Comparison of ENCODE assay signal across 1 cellular context in the genomic region with DNA sequence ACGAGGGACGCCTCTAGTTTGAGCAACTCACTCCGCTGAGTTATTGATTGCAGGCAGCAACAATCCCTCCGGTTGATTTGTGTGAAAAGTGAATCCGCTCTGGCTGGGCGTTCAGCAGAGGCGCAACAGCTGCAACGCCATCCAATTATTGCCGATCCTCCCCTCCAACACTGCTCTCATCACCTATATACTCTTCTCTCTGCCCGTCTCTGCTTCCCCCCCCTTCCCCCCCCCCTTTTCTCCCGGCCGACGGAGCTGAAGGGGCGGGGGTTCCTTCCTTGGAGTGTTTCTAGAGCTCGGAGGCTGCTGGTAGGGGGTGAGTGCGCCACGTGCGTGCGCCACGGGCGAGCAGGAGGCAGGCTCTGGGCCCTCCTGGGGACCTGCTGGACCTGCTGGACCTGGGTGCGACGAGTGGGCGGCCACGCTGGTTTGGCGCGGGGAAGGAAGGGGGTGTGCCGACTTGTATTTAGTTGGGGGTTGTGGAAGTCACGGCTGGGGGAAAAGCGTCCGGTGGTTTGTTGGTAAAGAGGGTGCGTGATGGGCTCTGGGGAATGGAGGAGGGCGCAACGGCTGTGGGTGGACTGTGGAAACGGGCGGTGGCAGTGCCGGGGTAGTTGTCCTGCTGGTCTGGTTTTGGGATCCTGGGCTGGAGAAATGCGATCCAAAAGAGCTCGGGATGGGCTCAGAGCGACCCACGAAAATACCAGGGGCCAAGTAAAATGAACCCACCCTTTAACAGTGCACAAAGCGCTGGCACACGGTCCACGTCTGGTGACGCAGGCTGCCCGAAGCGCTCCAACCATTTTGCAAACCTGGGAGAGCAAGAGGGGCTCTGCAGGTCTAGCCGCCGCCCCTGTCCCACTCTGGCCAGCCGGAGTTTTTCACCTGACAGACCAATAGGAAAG.
TF ChIP-seq lines count a peak whose summit lies in the region.

No MANE protein-coding gene starts in this region.

TF ChIP-seq in GM12878, 131 proteins besides CTCF, POLR2A, EP300 and RAD21 (continued from another document and continues in another):
- TF ChIP-seq, protein P1, sequence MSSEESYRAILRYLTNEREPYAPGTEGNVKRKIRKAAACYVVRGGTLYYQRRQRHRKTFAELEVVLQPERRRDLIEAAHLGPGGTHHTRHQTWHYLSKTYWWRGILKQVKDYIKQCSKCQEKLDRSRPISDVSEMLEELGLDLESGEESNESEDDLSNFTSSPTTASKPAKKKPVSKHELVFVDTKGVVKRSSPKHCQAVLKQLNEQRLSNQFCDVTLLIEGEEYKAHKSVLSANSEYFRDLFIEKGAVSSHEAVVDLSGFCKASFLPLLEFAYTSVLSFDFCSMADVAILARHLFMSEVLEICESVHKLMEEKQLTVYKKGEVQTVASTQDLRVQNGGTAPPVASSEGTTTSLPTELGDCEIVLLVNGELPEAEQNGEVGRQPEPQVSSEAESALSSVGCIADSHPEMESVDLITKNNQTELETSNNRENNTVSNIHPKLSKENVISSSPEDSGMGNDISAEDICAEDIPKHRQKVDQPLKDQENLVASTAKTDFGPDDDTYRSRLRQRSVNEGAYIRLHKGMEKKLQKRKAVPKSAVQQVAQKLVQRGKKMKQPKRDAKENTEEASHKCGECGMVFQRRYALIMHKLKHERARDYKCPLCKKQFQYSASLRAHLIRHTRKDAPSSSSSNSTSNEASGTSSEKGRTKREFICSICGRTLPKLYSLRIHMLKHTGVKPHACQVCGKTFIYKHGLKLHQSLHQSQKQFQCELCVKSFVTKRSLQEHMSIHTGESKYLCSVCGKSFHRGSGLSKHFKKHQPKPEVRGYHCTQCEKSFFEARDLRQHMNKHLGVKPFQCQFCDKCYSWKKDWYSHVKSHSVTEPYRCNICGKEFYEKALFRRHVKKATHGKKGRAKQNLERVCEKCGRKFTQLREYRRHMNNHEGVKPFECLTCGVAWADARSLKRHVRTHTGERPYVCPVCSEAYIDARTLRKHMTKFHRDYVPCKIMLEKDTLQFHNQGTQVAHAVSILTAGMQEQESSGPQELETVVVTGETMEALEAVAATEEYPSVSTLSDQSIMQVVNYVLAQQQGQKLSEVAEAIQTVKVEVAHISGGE (CRISPR knock-in tag; IDR thresholded peaks at IDR 0.05), result no peak
- no peak for TF ChIP-seq PAX8 (IDR thresholded peaks at IDR 0.05)
- TF ChIP-seq BACH1 (IDR thresholded peaks at IDR 0.05; ENCODE audit: borderline replicate concordance), result no peak
- TF ChIP-seq SIX5 (IDR thresholded peaks at IDR 0.05; ENCODE audit: low read depth, low read length, severe bottlenecking), result no peak
- TF ChIP-seq IKZF1 (conservative IDR thresholded peaks at IDR 0.05), result peak; percentile 73
- no peak for TF ChIP-seq GATAD2B (conservative IDR thresholded peaks at IDR 0.05; ENCODE audit: low read depth)
- no peak for TF ChIP-seq SMAD1 (IDR thresholded peaks at IDR 0.05; ENCODE audit: low read depth, partially characterized antibody)
- TF ChIP-seq MEF2B (IDR thresholded peaks at IDR 0.05; ENCODE audit: partially characterized antibody, poor library complexity, severe bottlenecking), result peak; percentile 19
- TF ChIP-seq HCFC1 (IDR thresholded peaks at IDR 0.05; ENCODE audit: low read length), result no peak
- TF ChIP-seq RFX5 (IDR thresholded peaks at IDR 0.05; ENCODE audit: low read depth, low read length), result no peak
- TF ChIP-seq, protein P2, sequence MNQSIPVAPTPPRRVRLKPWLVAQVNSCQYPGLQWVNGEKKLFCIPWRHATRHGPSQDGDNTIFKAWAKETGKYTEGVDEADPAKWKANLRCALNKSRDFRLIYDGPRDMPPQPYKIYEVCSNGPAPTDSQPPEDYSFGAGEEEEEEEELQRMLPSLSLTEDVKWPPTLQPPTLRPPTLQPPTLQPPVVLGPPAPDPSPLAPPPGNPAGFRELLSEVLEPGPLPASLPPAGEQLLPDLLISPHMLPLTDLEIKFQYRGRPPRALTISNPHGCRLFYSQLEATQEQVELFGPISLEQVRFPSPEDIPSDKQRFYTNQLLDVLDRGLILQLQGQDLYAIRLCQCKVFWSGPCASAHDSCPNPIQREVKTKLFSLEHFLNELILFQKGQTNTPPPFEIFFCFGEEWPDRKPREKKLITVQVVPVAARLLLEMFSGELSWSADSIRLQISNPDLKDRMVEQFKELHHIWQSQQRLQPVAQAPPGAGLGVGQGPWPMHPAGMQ (IDR thresholded peaks at IDR 0.05; ENCODE audit: borderline replicate concordance), result no peak
- no peak for TF ChIP-seq MTA3 (IDR thresholded peaks at IDR 0.05; ENCODE audit: borderline replicate concordance, low read length)
- TF ChIP-seq PML (IDR thresholded peaks at IDR 0.05; ENCODE audit: low read length), result peak; percentile 76; the same call in 1 of the 2 replicates
- TF ChIP-seq IRF4 (IDR thresholded peaks at IDR 0.05; ENCODE audit: low read depth, low read length), result no peak
- TF ChIP-seq SMARCA5 (IDR thresholded peaks at IDR 0.05), result no peak
- no peak for TF ChIP-seq STAT3 (IDR thresholded peaks at IDR 0.05; ENCODE audit: low read depth, low read length)
- TF ChIP-seq CBX3 (IDR thresholded peaks at IDR 0.05; ENCODE audit: borderline replicate concordance, low read depth), result no peak
- peak; percentile 69; the same call in 1 of the 2 replicates for TF ChIP-seq NBN (IDR thresholded peaks at IDR 0.05)
- TF ChIP-seq, protein P3, sequence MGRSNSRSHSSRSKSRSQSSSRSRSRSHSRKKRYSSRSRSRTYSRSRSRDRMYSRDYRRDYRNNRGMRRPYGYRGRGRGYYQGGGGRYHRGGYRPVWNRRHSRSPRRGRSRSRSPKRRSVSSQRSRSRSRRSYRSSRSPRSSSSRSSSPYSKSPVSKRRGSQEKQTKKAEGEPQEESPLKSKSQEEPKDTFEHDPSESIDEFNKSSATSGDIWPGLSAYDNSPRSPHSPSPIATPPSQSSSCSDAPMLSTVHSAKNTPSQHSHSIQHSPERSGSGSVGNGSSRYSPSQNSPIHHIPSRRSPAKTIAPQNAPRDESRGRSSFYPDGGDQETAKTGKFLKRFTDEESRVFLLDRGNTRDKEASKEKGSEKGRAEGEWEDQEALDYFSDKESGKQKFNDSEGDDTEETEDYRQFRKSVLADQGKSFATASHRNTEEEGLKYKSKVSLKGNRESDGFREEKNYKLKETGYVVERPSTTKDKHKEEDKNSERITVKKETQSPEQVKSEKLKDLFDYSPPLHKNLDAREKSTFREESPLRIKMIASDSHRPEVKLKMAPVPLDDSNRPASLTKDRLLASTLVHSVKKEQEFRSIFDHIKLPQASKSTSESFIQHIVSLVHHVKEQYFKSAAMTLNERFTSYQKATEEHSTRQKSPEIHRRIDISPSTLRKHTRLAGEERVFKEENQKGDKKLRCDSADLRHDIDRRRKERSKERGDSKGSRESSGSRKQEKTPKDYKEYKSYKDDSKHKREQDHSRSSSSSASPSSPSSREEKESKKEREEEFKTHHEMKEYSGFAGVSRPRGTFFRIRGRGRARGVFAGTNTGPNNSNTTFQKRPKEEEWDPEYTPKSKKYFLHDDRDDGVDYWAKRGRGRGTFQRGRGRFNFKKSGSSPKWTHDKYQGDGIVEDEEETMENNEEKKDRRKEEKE (IDR thresholded peaks at IDR 0.05), result no peak
- TF ChIP-seq JUND (IDR thresholded peaks at IDR 0.05; ENCODE audit: low read depth, low read length), result no peak
- no peak for TF ChIP-seq ZNF622 (IDR thresholded peaks at IDR 0.05)
- no peak for TF ChIP-seq POLR2AphosphoS2 (IDR thresholded peaks at IDR 0.05; ENCODE audit: low read depth, low read length)
- TF ChIP-seq TCF3 (IDR thresholded peaks at IDR 0.05; ENCODE audit: borderline replicate concordance, insufficient read depth, low read depth, low read length), result 0 out of 2 replicates have a peak, but pooled peaks have one; percentile 28
- no peak; the same call in 2 of the 3 replicates for TF ChIP-seq POU2F2 (IDR thresholded peaks at IDR 0.05; ENCODE audit: borderline replicate concordance, low read depth, low read length)
- TF ChIP-seq, protein P4, sequence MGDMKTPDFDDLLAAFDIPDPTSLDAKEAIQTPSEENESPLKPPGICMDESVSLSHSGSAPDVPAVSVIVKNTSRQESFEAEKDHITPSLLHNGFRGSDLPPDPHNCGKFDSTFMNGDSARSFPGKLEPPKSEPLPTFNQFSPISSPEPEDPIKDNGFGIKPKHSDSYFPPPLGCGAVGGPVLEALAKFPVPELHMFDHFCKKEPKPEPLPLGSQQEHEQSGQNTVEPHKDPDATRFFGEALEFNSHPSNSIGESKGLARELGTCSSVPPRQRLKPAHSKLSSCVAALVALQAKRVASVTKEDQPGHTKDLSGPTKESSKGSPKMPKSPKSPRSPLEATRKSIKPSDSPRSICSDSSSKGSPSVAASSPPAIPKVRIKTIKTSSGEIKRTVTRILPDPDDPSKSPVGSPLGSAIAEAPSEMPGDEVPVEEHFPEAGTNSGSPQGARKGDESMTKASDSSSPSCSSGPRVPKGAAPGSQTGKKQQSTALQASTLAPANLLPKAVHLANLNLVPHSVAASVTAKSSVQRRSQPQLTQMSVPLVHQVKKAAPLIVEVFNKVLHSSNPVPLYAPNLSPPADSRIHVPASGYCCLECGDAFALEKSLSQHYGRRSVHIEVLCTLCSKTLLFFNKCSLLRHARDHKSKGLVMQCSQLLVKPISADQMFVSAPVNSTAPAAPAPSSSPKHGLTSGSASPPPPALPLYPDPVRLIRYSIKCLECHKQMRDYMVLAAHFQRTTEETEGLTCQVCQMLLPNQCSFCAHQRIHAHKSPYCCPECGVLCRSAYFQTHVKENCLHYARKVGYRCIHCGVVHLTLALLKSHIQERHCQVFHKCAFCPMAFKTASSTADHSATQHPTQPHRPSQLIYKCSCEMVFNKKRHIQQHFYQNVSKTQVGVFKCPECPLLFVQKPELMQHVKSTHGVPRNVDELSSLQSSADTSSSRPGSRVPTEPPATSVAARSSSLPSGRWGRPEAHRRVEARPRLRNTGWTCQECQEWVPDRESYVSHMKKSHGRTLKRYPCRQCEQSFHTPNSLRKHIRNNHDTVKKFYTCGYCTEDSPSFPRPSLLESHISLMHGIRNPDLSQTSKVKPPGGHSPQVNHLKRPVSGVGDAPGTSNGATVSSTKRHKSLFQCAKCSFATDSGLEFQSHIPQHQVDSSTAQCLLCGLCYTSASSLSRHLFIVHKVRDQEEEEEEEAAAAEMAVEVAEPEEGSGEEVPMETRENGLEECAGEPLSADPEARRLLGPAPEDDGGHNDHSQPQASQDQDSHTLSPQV (IDR thresholded peaks at IDR 0.05), result no peak
- 0 out of 2 replicates have a peak, but pooled peaks have one; percentile 7 for TF ChIP-seq TCF7 (IDR thresholded peaks at IDR 0.05; ENCODE audit: borderline replicate concordance)
- no peak for TF ChIP-seq MEF2A (IDR thresholded peaks at IDR 0.05; ENCODE audit: insufficient read depth, low read depth, low read length)
- TF ChIP-seq NR2F1 (conservative IDR thresholded peaks at IDR 0.05), result no peak
- no peak for TF ChIP-seq SUZ12 (IDR thresholded peaks at IDR 0.05; ENCODE audit: unreplicated experiment)
- TF ChIP-seq, protein P5, sequence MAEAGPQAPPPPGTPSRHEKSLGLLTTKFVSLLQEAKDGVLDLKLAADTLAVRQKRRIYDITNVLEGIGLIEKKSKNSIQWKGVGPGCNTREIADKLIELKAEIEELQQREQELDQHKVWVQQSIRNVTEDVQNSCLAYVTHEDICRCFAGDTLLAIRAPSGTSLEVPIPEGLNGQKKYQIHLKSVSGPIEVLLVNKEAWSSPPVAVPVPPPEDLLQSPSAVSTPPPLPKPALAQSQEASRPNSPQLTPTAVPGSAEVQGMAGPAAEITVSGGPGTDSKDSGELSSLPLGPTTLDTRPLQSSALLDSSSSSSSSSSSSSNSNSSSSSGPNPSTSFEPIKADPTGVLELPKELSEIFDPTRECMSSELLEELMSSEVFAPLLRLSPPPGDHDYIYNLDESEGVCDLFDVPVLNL (IDR thresholded peaks at IDR 0.05; ENCODE audit: low read depth, low read length), result no peak
- TF ChIP-seq, protein P6, sequence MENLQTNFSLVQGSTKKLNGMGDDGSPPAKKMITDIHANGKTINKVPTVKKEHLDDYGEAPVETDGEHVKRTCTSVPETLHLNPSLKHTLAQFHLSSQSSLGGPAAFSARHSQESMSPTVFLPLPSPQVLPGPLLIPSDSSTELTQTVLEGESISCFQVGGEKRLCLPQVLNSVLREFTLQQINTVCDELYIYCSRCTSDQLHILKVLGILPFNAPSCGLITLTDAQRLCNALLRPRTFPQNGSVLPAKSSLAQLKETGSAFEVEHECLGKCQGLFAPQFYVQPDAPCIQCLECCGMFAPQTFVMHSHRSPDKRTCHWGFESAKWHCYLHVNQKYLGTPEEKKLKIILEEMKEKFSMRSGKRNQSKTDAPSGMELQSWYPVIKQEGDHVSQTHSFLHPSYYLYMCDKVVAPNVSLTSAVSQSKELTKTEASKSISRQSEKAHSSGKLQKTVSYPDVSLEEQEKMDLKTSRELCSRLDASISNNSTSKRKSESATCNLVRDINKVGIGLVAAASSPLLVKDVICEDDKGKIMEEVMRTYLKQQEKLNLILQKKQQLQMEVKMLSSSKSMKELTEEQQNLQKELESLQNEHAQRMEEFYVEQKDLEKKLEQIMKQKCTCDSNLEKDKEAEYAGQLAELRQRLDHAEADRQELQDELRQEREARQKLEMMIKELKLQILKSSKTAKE (IDR thresholded peaks at IDR 0.05; ENCODE audit: low read depth, poor library complexity, severe bottlenecking), result no peak
- no peak for TF ChIP-seq JUNB (IDR thresholded peaks at IDR 0.05)
- no peak for TF ChIP-seq DPF2 (IDR thresholded peaks at IDR 0.05)
- peak; percentile 66; the same call in 1 of the 2 replicates for TF ChIP-seq POLR2AphosphoS5 (IDR thresholded peaks at IDR 0.05; ENCODE audit: low read length)
- no peak for TF ChIP-seq FOXM1 (IDR thresholded peaks at IDR 0.05; ENCODE audit: low read depth, low read length)
- TF ChIP-seq ZBED1 (IDR thresholded peaks at IDR 0.05; ENCODE audit: borderline replicate concordance), result no peak; the same call in 1 of the 2 replicates
- TF ChIP-seq, protein P7, sequence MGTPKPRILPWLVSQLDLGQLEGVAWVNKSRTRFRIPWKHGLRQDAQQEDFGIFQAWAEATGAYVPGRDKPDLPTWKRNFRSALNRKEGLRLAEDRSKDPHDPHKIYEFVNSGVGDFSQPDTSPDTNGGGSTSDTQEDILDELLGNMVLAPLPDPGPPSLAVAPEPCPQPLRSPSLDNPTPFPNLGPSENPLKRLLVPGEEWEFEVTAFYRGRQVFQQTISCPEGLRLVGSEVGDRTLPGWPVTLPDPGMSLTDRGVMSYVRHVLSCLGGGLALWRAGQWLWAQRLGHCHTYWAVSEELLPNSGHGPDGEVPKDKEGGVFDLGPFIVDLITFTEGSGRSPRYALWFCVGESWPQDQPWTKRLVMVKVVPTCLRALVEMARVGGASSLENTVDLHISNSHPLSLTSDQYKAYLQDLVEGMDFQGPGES (IDR thresholded peaks at IDR 0.05), result no peak
- peak; percentile 53 for TF ChIP-seq MTA2 (IDR thresholded peaks at IDR 0.05; ENCODE audit: low read depth)
